Comparison of ENCODE assay signal across 16 cellular contexts in the genomic region with DNA sequence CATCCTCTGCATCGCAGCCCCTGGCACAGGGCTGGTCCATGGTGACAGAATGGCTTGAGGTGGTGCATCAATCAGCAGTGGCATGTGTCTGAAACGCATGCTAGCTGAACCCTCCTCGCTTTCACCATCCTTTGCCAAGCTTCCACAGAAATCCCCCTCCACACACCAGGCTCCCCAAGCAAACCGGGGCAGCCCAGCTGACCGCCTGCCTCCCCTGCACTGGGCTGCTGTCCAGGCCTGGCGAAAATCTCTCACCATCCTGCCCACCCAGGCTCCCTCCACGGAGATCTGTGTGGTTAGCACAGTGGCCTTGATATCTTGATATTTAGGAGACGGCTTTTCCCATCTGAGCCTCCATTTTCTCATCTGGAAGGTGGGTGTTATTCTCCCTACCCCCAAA. TPM values are rescaled to one million over a fixed set of nuclear protein-coding genes. Genes with fewer than 3 reads are reported as not detected.
DNase-seq lines count a peak whose midpoint lies in the region; ATAC-seq and TF ChIP-seq lines count a peak whose summit lies in the region.
"Had no signal": no experiment of that assay in that cellular context is flagged by ENCODE, and none has a peak within 500 bp of the region (broad histone marks: within the 10 kb centered on the region; RNA-seq: fewer than 3 reads in every experiment).

No MANE protein-coding gene starts in this region.

- peak overlapping the region; percentile 90 for H3K27ac Mint-ChIP-seq in activated naive CD4-positive, alpha-beta T cell treated with anti-CD3 and anti-CD28 coated beads, Interleukin-2, amount 50 U/mL, for 24 hours
- peak overlapping the region; percentile 84 for H3K27ac Mint-ChIP-seq in activated CD8-positive, alpha-beta T cell treated with anti-CD3 and anti-CD28 coated beads for 36 hours
- no peak overlapping the region for H3K27ac Mint-ChIP-seq in endothelial cell (ENCODE audit: unreplicated experiment)
- H3K27ac Mint-ChIP-seq: HFFc6 had no signal

- DNase-seq in activated naive CD4-positive, alpha-beta T cell treated with anti-CD3 and anti-CD28 coated beads, Interleukin-2, amount 50 U/mL, for 16 hours: no peak
- no peak for DNase-seq in activated CD8-positive, alpha-beta T cell treated with anti-CD3 and anti-CD28 coated beads for 36 hours
- no peak for DNase-seq in endothelial cell (ENCODE audit: low spot score)
- no peak for DNase-seq in left lung
- DNase-seq: dermis blood vessel endothelial cell, esophagus squamous epithelium, HFFc6, NCI-H2107, pancreas had no signal

- no peaks in the 10 kb centered on the region for H3K9me3 ChIP-seq in left lung
- H3K9me3 ChIP-seq: esophagus squamous epithelium, heart left ventricle, pancreas, vagina had no signal

- no peaks in the 10 kb centered on the region for H3K9me3 Mint-ChIP-seq in activated naive CD4-positive, alpha-beta T cell treated with anti-CD3 and anti-CD28 coated beads, Interleukin-2, amount 50 U/mL, for 24 hours
- H3K9me3 Mint-ChIP-seq in activated CD8-positive, alpha-beta T cell treated with anti-CD3 and anti-CD28 coated beads for 36 hours: peaks cover 6% of the 10 kb centered on the region
- no peaks in the 10 kb centered on the region for H3K9me3 Mint-ChIP-seq in endothelial cell (ENCODE audit: unreplicated experiment)

- no peaks in the 10 kb centered on the region for H3K27me3 Mint-ChIP-seq in activated naive CD4-positive, alpha-beta T cell treated with anti-CD3 and anti-CD28 coated beads, Interleukin-2, amount 50 U/mL, for 24 hours
- H3K27me3 Mint-ChIP-seq in activated CD8-positive, alpha-beta T cell treated with anti-CD3 and anti-CD28 coated beads for 36 hours: no peaks in the 10 kb centered on the region
- H3K27me3 Mint-ChIP-seq in endothelial cell (ENCODE audit: unreplicated experiment): peaks cover 8% of the 10 kb centered on the region

- H3K4me3 Mint-ChIP-seq in activated naive CD4-positive, alpha-beta T cell treated with anti-CD3 and anti-CD28 coated beads, Interleukin-2, amount 50 U/mL, for 24 hours: peak overlapping the region; percentile 91
- H3K4me3 Mint-ChIP-seq in activated CD8-positive, alpha-beta T cell treated with anti-CD3 and anti-CD28 coated beads for 36 hours: peak overlapping the region; percentile 80
- H3K4me3 Mint-ChIP-seq in endothelial cell (ENCODE audit: unreplicated experiment): peak overlapping the region; percentile 94
- H3K4me3 Mint-ChIP-seq: HFFc6 had no signal

- peaks cover 38 to 81% of the 10 kb centered on the region in 2 donors for H3K27me3 ChIP-seq in left lung
- H3K27me3 ChIP-seq: pancreas, vagina had no signal

- peaks cover 85% of the 10 kb centered on the region for H3K4me1 Mint-ChIP-seq in activated naive CD4-positive, alpha-beta T cell treated with anti-CD3 and anti-CD28 coated beads, Interleukin-2, amount 50 U/mL, for 24 hours
- H3K4me1 Mint-ChIP-seq in activated CD8-positive, alpha-beta T cell treated with anti-CD3 and anti-CD28 coated beads for 36 hours (ENCODE audit: low read depth): peaks cover 73% of the 10 kb centered on the region
- H3K4me1 Mint-ChIP-seq in endothelial cell (ENCODE audit: unreplicated experiment): peaks cover 5% of the 10 kb centered on the region

- H3K4me1 ChIP-seq in left lung: peaks cover 0 to 88% of the 10 kb centered on the region in 2 donors
- H3K4me1 ChIP-seq: pancreas, vagina had no signal

- ATAC-seq in activated CD8-positive, alpha-beta T cell treated with anti-CD3 and anti-CD28 coated beads for 36 hours: no peak
- ATAC-seq in left lung (no peak), GM21381 (IDR thresholded peaks at IDR 0.05; ENCODE audit: unreplicated experiment) (no peak), GM21737 (IDR thresholded peaks at IDR 0.05; ENCODE audit: unreplicated experiment) (no peak)

- POLR2A ChIA-PET in activated CD8-positive, alpha-beta T cell treated with anti-CD3 and anti-CD28 coated beads for 36 hours (lab: Charles Lee): interaction anchor here (1.0 kb wide), 3 partner anchors 8 to 128 kb away, joined by 3 read pairs; no protein-coding TSS in a partner anchor

- peak overlapping the region; percentile 59 for H3K27ac ChIP-seq in temporal lobe (ENCODE audit: low read depth, low read length)
- peak overlapping the region in 1 of 2 donors; percentile 88 for H3K27ac ChIP-seq in left lung
- H3K27ac ChIP-seq: pancreas, vagina had no signal

- no peaks in the 10 kb centered on the region for H3K36me3 ChIP-seq in left lung
- H3K36me3 ChIP-seq: esophagus squamous epithelium, heart left ventricle, pancreas, vagina had no signal

- intact Hi-C loops in activated CD8-positive, alpha-beta T cell treated with anti-CD3 and anti-CD28 coated beads for 36 hours (cut with micrococcal nuclease): loop anchor here (5.0 kb wide), 1 partner anchor 40 kb away; no protein-coding TSS in a partner anchor
- intact Hi-C loops in left lung (cut with DNase I): no loop called here

- no peak overlapping the region for H3K4me3 ChIP-seq in left lung

- no peak for TF ChIP-seq CTCF in activated CD8-positive, alpha-beta T cell treated with anti-CD3 and anti-CD28 coated beads for 36 hours (IDR thresholded peaks at IDR 0.05)
- TF ChIP-seq CTCF in endothelial cell (IDR thresholded peaks at IDR 0.05; ENCODE audit: unreplicated experiment) (no peak), left lung (IDR thresholded peaks at IDR 0.05) (no peak)

- peaks cover 3% of the 10 kb centered on the region for H3K36me3 Mint-ChIP-seq in activated naive CD4-positive, alpha-beta T cell treated with anti-CD3 and anti-CD28 coated beads, Interleukin-2, amount 50 U/mL, for 24 hours
- H3K36me3 Mint-ChIP-seq in activated CD8-positive, alpha-beta T cell treated with anti-CD3 and anti-CD28 coated beads for 36 hours (ENCODE audit: low read depth): peaks cover 28% of the 10 kb centered on the region
- H3K36me3 Mint-ChIP-seq in endothelial cell (ENCODE audit: low read depth, unreplicated experiment): peaks cover 4% of the 10 kb centered on the region
- H3K36me3 Mint-ChIP-seq: IgD-negative memory B cell had no signal

- CTCF ChIA-PET in activated CD8-positive, alpha-beta T cell treated with anti-CD3 and anti-CD28 coated beads for 36 hours (lab: Charles Lee): interaction anchor here (0.7 to 12.4 kb wide), 3 partner anchors 16 to 123 kb away, joined by 3 to 105 read pairs (median 3); no protein-coding TSS in a partner anchor

RNA-seq across cellular contexts. Expression of a gene that starts 0.9 kb away (rescaled TPM):
- total RNA-seq in activated CD8-positive, alpha-beta T cell treated with anti-CD3 and anti-CD28 coated beads for 36 hours: 10 to 100 TPM; 23.2 to 24.5 TPM
- total RNA-seq in endothelial cell (ENCODE audit: unreplicated experiment) (0.41 TPM), temporal lobe (3.0 TPM), left lung (10 to 100 TPM in 1 of 2 donors, 1 to 10 TPM in 1; 4.1 to 22.0 TPM)
- total RNA-seq: dermis blood vessel endothelial cell, HFFc6 had no signal
